In the genomic region with DNA sequence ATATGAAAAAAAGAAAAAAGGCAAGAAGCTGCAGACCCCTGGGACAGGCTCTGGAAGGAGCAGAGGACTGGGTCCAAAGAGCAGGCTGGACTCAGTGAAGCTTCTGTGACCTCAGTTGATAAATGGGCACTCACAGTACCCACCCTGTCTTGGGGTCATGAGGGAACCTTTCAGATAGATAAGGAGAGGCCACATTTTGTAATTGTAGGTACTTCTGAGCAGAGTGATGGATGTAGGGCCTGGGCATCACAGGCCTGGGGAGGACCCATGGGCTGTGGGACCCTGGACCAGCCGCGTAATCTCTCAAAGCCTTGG, we compare ENCODE assay signal across 5 cellular contexts.
"Had no signal": no experiment of that assay in that cellular context is flagged by ENCODE, and none has a peak within 500 bp of the region (broad histone marks: within the 10 kb centered on the region; RNA-seq: fewer than 3 reads in every experiment).

No MANE protein-coding gene starts in this region.

- DNase-seq: H9, HCEC 1CT, IMR-90 had no signal

- H3K9me3 Mint-ChIP-seq: GM23338 had no signal

- H3K4me3 ChIP-seq: GM23338, K562 had no signal

- H3K4me3 Mint-ChIP-seq: GM23338, H9 had no signal

- ATAC-seq: GM23338, K562 had no signal

- H3K27ac Mint-ChIP-seq: GM23338, H9 had no signal
